17 cellular contexts compared by ENCODE assay signal in the genomic region with DNA sequence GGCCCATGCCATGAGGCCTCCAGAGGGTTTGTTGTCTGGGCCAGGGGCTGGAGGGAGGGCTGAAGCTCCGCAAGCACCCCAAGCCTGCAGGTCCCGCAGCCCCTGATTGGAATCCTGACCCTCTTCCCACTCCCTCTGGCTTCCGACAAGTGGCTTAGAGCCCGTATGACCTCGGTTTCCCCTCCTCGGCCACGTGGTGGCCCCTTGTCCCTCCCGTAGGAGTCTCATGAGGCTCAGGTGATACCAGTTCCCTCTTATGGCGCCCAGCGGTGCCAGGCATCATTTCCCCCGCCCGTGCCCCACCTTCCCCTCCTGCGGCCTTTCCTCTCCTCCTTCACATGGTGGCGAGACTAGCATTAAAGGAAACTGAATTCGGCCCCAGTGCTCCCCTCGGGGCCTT. TPM values are rescaled to one million over a fixed set of nuclear protein-coding genes. Genes with fewer than 3 reads are reported as not detected.
DNase-seq lines count a peak whose midpoint lies in the region; ATAC-seq, FAIRE-seq and TF ChIP-seq lines count a peak whose summit lies in the region.
"Had no signal": no experiment of that assay in that cellular context is flagged by ENCODE, and none has a peak within 500 bp of the region (broad histone marks: within the 10 kb centered on the region; RNA-seq: fewer than 3 reads in every experiment).

No MANE protein-coding gene starts in this region.

- H3K27me3 Mint-ChIP-seq in Caco-2 (ENCODE audit: insufficient read depth, unreplicated experiment) = no peaks in the 10 kb centered on the region
- H3K27me3 Mint-ChIP-seq: B cell; CD8-positive, alpha-beta memory T cell had no signal

- H3K27ac ChIP-seq in BLaER1 (peak overlapping the region; percentile 35), Karpas-422 (ENCODE audit: low read length) (peak overlapping the region; percentile 68), HepG2 (ENCODE audit: extremely low read length, insufficient read depth, low read length) (no peak overlapping the region)
- H3K27ac ChIP-seq: HL-60 had no signal

- TF ChIP-seq CTCF in HepG2 (CRISPR knock-in tag; IDR thresholded peaks at IDR 0.05) = no peak
- TF ChIP-seq CTCF in retinal pigment epithelial cell (conservative IDR thresholded peaks at IDR 0.05; ENCODE audit: low read depth, low read length) = no peak
- no peak for TF ChIP-seq CTCF in Caco-2 (IDR thresholded peaks at IDR 0.05; ENCODE audit: insufficient read depth in 1 of 2, low read depth in 1 of 2, low read length in 1 of 2, severe bottlenecking in 1 of 2, unreplicated experiment in 1 of 2)

- BruUV-seq in HepG2 (replicated peaks; lab: Mats Ljungman, UMichigan) (no TSS peak), Caco-2 (replicated peaks; lab: Mats Ljungman, UMichigan) (no TSS peak)

- no peak overlapping the region for H2AFZ ChIP-seq in Karpas-422 (ENCODE audit: low read length)
- H2AFZ ChIP-seq in HepG2 (ENCODE audit: low read length) = no peak overlapping the region

- POLR2A ChIA-PET in HepG2 (lab: Yijun Ruan, JAX) = interaction anchor here (0.9 kb wide), 1 partner anchor 16 kb away, joined by 3 read pairs; no protein-coding TSS in a partner anchor
- POLR2A ChIA-PET in Caco-2 (lab: Charles Lee) = no interaction called here

- peak overlapping the region; percentile 38 for H3K9ac ChIP-seq in BLaER1
- H3K9ac ChIP-seq in Karpas-422 (ENCODE audit: low read length) = no peak overlapping the region
- no peak overlapping the region for H3K9ac ChIP-seq in HepG2 (ENCODE audit: insufficient read depth, low read depth, low read length)

- H3K79me2 ChIP-seq in Karpas-422 (ENCODE audit: low read length) (peaks cover 68% of the 10 kb centered on the region), HepG2 (ENCODE audit: insufficient read depth, low read length) (peaks cover 25% of the 10 kb centered on the region)

- peaks cover 63% of the 10 kb centered on the region for H3K4me1 ChIP-seq in BLaER1
- peaks cover 68% of the 10 kb centered on the region for H3K4me1 ChIP-seq in Karpas-422 (ENCODE audit: low read length)
- peaks cover 52% of the 10 kb centered on the region for H3K4me1 ChIP-seq in HepG2 (ENCODE audit: insufficient read depth, low read length)
- H3K4me1 ChIP-seq in Caco-2 = no peaks in the 10 kb centered on the region

- H3K27me3 ChIP-seq in BLaER1 = no peaks in the 10 kb centered on the region
- H3K27me3 ChIP-seq in Karpas-422 (ENCODE audit: low read length) = no peaks in the 10 kb centered on the region
- H3K27me3 ChIP-seq in HepG2 (ENCODE audit: control insufficient read depth in 1 of 2, insufficient read depth in 2 of 2, low read length in 2 of 2) = no peaks in the 10 kb centered on the region
- no peaks in the 10 kb centered on the region for H3K27me3 ChIP-seq in Caco-2 (replicated peaks; ENCODE audit: control insufficient read depth, insufficient read depth, low read length)

- H3K9me2 ChIP-seq in Karpas-422 (replicated peaks; ENCODE audit: insufficient read depth, low read length) = no peaks in the 10 kb centered on the region

- TF ChIP-seq POLR2A in HepG2 (IDR thresholded peaks at IDR 0.05; ENCODE audit: insufficient read depth in 1 of 2, low read depth in 2 of 2, low read length in 2 of 2) = no peak

- H3K9me3 ChIP-seq in BLaER1 (no peaks in the 10 kb centered on the region), Karpas-422 (ENCODE audit: low read length) (no peaks in the 10 kb centered on the region), HepG2 (ENCODE audit: low read length) (no peaks in the 10 kb centered on the region), Caco-2 (no peaks in the 10 kb centered on the region)

- peaks cover 67% of the 10 kb centered on the region for H4K20me1 ChIP-seq in BLaER1
- peaks cover 22% of the 10 kb centered on the region; the same call in 1 of the 2 replicates for H4K20me1 ChIP-seq in Karpas-422 (ENCODE audit: insufficient read depth, low read depth, low read length)
- peaks cover 15% of the 10 kb centered on the region for H4K20me1 ChIP-seq in HepG2 (ENCODE audit: insufficient read depth, low read length)

- FAIRE-seq in HepG2 (lab: Jason Lieb, UNC) = no peak
- FAIRE-seq: A204.1, H54 had no signal

- H3K36me3 ChIP-seq in BLaER1 = peaks cover 95% of the 10 kb centered on the region
- H3K36me3 ChIP-seq in Karpas-422 (ENCODE audit: insufficient read depth, low read length) = peaks cover 58% of the 10 kb centered on the region
- H3K36me3 ChIP-seq in HepG2 (replicated peaks in 1 of 2; ENCODE audit: control insufficient read depth in 1 of 2, insufficient read depth in 2 of 2, low read length in 2 of 2) = peaks cover 17 to 45% of the 10 kb centered on the region in 2 experiments
- no peaks in the 10 kb centered on the region; the same call in 1 of the 2 replicates for H3K36me3 ChIP-seq in Caco-2 (ENCODE audit: control insufficient read depth, insufficient read depth, low read length)

- H3K4me3 Mint-ChIP-seq in Caco-2 (ENCODE audit: unreplicated experiment) = no peak overlapping the region
- H3K4me3 Mint-ChIP-seq: B cell; CD8-positive, alpha-beta memory T cell had no signal

- no peak for TF ChIP-seq RAD21 in HepG2 (CRISPR knock-in tag; IDR thresholded peaks at IDR 0.05)

- in situ Hi-C loops in HepG2 (cut with HindIII; ENCODE audit: extremely low pct_ligation_motif_present, low pct_unique_long_range_greater_than_20kb) = no loop called here

- TF ChIP-seq EP300 in HepG2 (IDR thresholded peaks at IDR 0.05; ENCODE audit: low read depth in 2 of 2, low read length in 2 of 2) (no peak), HepG2 (CRISPR knock-in tag; IDR thresholded peaks at IDR 0.05; ENCODE audit: borderline replicate concordance) (no peak)

- peak; percentile 10; the same call in 2 of the 3 replicates for ATAC-seq in HepG2
- ATAC-seq: HCT116 had no signal

- H3K27ac Mint-ChIP-seq in Caco-2 (ENCODE audit: unreplicated experiment) = no peak overlapping the region
- H3K27ac Mint-ChIP-seq: CD8-positive, alpha-beta memory T cell had no signal

- H3K4me3 ChIP-seq in BLaER1 (no peak overlapping the region), Karpas-422 (ENCODE audit: low read length) (no peak overlapping the region), HepG2 (replicated peaks in 1 of 3; ENCODE audit: insufficient read depth in 1 of 3, low read depth in 2 of 3, low read length in 3 of 3) (peak overlapping the region in 1 of 3 experiments; percentile 35; a peak in 1 of 6 replicates), retinal pigment epithelial cell (ENCODE audit: low read length) (no peak overlapping the region), Caco-2 (ENCODE audit: low read depth, low read length) (no peak overlapping the region)

- no peaks in the 10 kb centered on the region for H3K9me3 Mint-ChIP-seq in Caco-2 (ENCODE audit: unreplicated experiment)
- H3K9me3 Mint-ChIP-seq: CD8-positive, alpha-beta memory T cell had no signal

- H3K4me2 ChIP-seq in BLaER1 (no peak overlapping the region), Karpas-422 (ENCODE audit: low read depth, low read length, poor library complexity, severe bottlenecking) (no peak overlapping the region), HepG2 (ENCODE audit: low read depth, low read length) (peak overlapping the region; percentile 61; the same call in 1 of the 2 replicates)

- H3K36me3 Mint-ChIP-seq in Caco-2 (ENCODE audit: insufficient read depth, unreplicated experiment) = peaks cover 67% of the 10 kb centered on the region

- H3K4me1 Mint-ChIP-seq in Caco-2 (ENCODE audit: low read depth, unreplicated experiment) = no peaks in the 10 kb centered on the region

- CTCF ChIA-PET in HepG2 (lab: Yijun Ruan, JAX; ENCODE audit: low intra/inter-chr PET ratio, low total read pairs) = no interaction called here
- CTCF ChIA-PET in Caco-2 (lab: Charles Lee) = no interaction called here

- DNase-seq in Karpas-422 (no peak), HepG2 (ENCODE audit: low spot score) (no peak), retinal pigment epithelial cell (ENCODE audit: low read depth) (peak; percentile 81), NCI-H2107 (lab: John Stamatoyannopoulos, UW) (no peak), Caco-2 (no peak), T-helper 2 cell (no peak), NCI-H446 (lab: John Stamatoyannopoulos, UW) (no peak)
- DNase-seq: CD8-positive, alpha-beta memory T cell; DMS53; GF-D8; IMR-90 had no signal

- WGBS in HepG2 (ENCODE audit: low lambda C conversion rate) = 94% methylated on average over 15 of the region's 16 CpGs

- intact Hi-C loops in HepG2 (cut with micrococcal nuclease; ENCODE audit: unreplicated experiment) = no loop called here
- intact Hi-C loops in Caco-2 (cut with micrococcal nuclease; ENCODE audit: unreplicated experiment) = no loop called here

RNA-seq across cellular contexts. Expression of a gene that starts 6.1 kb away (rescaled TPM):
- 57.0 and 148 TPM in 2 replicates for total RNA-seq in Karpas-422 (2014; rRNA removed; shearing (Covaris generic); ENCODE audit: low replicate concordance)
- total RNA-seq in HepG2 (2016; rRNA removed; fragmentation: Illumina TruSeq; extraction: Trizol) (98.1 and 116 TPM in 2 replicates), Caco-2 (2022) (118 and 119 TPM in 2 replicates)
- 12.3 and 13.1 TPM in 2 replicates for total RNA-seq in HepG2 (2016; cell fraction: cytosol; rRNA removed; fragmentation: Illumina TruSeq; extraction: Trizol; ENCODE audit: low read depth)
- total RNA-seq in HepG2 (2016; cell fraction: insoluble cytoplasmic fraction; rRNA removed; fragmentation: Illumina TruSeq; extraction: Trizol) = 83.9 and 120 TPM in 2 replicates
- total RNA-seq in HepG2 (2016; cell fraction: membrane; rRNA removed; fragmentation: Illumina TruSeq; extraction: Trizol) = 35.7 and 37.5 TPM in 2 replicates
- total RNA-seq in HepG2 (2016; cell fraction: nucleus; rRNA removed; fragmentation: Illumina TruSeq; extraction: Trizol) = 71.2 and 83.7 TPM in 2 replicates
- 74.4 and 81.4 TPM in 2 replicates for polyA plus RNA-seq in HepG2 (2011; rRNA removed)
- polyA plus RNA-seq in HepG2 (2011; cell fraction: cytosol; rRNA removed) = 50.2 and 88.6 TPM in 2 replicates
- 183 and 242 TPM in 2 replicates for polyA plus RNA-seq in HepG2 (2011; cell fraction: nucleus; rRNA removed)
- polyA plus RNA-seq in HepG2 (2012) = 41.9 and 45.1 TPM in 2 replicates
- polyA plus RNA-seq in HepG2 (2016; cell fraction: cytosol; fragmentation: Illumina TruSeq; extraction: Trizol; ENCODE audit: low read depth) = 9.6 TPM in 2 replicates
- polyA plus RNA-seq in HepG2 (2016; cell fraction: insoluble cytoplasmic fraction; fragmentation: Illumina TruSeq; extraction: Trizol; ENCODE audit: low read depth) = 69.9 and 92.7 TPM in 2 replicates
- 20.1 and 20.4 TPM in 2 replicates for polyA plus RNA-seq in HepG2 (2016; cell fraction: membrane; fragmentation: Illumina TruSeq; extraction: Trizol; ENCODE audit: low read depth)
- 159 and 175 TPM in 2 replicates for polyA plus RNA-seq in HepG2 (2016; cell fraction: nucleus; fragmentation: Illumina TruSeq; extraction: Trizol; ENCODE audit: insufficient read depth, low read depth)
- 118 and 211 TPM in 2 replicates for polyA minus RNA-seq in HepG2 (2011; rRNA and poly(A)+ RNA removed; ENCODE audit: low replicate concordance)
- polyA minus RNA-seq in HepG2 (2011; cell fraction: cytosol; rRNA and poly(A)+ RNA removed) = 39.9 and 51.4 TPM in 2 replicates
- polyA minus RNA-seq in HepG2 (2011; cell fraction: nucleus; rRNA and poly(A)+ RNA removed) = 26.3 and 32.6 TPM in 2 replicates

RNA-seq across cellular contexts. Expression of a gene that starts 8.4 kb away (rescaled TPM):
- 31.2 and 55.8 TPM in 2 replicates for total RNA-seq in Karpas-422 (2014; rRNA removed; shearing (Covaris generic); ENCODE audit: low replicate concordance)
- total RNA-seq in HepG2 (2016; rRNA removed; fragmentation: Illumina TruSeq; extraction: Trizol) (47.4 and 47.5 TPM in 2 replicates), Caco-2 (2022) (90.1 TPM in 2 replicates)
- 15.4 and 15.7 TPM in 2 replicates for total RNA-seq in HepG2 (2016; cell fraction: cytosol; rRNA removed; fragmentation: Illumina TruSeq; extraction: Trizol; ENCODE audit: low read depth)
- 38.4 and 51.3 TPM in 2 replicates for total RNA-seq in HepG2 (2016; cell fraction: insoluble cytoplasmic fraction; rRNA removed; fragmentation: Illumina TruSeq; extraction: Trizol)
- total RNA-seq in HepG2 (2016; cell fraction: membrane; rRNA removed; fragmentation: Illumina TruSeq; extraction: Trizol) = 36.5 and 39.1 TPM in 2 replicates
- total RNA-seq in HepG2 (2016; cell fraction: nucleus; rRNA removed; fragmentation: Illumina TruSeq; extraction: Trizol) = 22.7 and 29.7 TPM in 2 replicates
- polyA plus RNA-seq in HepG2 (2011; rRNA removed) = 43.0 and 43.9 TPM in 2 replicates
- polyA plus RNA-seq in HepG2 (2011; cell fraction: cytosol; rRNA removed) = 36.5 and 53.7 TPM in 2 replicates
- 91.7 and 100.0 TPM in 2 replicates for polyA plus RNA-seq in HepG2 (2011; cell fraction: nucleus; rRNA removed)
- polyA plus RNA-seq in HepG2 (2012) = 31.5 and 46.4 TPM in 2 replicates
- 19.4 and 21.9 TPM in 2 replicates for polyA plus RNA-seq in HepG2 (2016; cell fraction: cytosol; fragmentation: Illumina TruSeq; extraction: Trizol; ENCODE audit: low read depth)
- 59.1 and 69.1 TPM in 2 replicates for polyA plus RNA-seq in HepG2 (2016; cell fraction: insoluble cytoplasmic fraction; fragmentation: Illumina TruSeq; extraction: Trizol; ENCODE audit: low read depth)
- 43.4 and 44.2 TPM in 2 replicates for polyA plus RNA-seq in HepG2 (2016; cell fraction: membrane; fragmentation: Illumina TruSeq; extraction: Trizol; ENCODE audit: low read depth)
- 75.8 and 78.8 TPM in 2 replicates for polyA plus RNA-seq in HepG2 (2016; cell fraction: nucleus; fragmentation: Illumina TruSeq; extraction: Trizol; ENCODE audit: insufficient read depth, low read depth)
- 33.4 and 37.8 TPM in 2 replicates for polyA minus RNA-seq in HepG2 (2011; rRNA and poly(A)+ RNA removed; ENCODE audit: low replicate concordance)
- 21.6 and 25.4 TPM in 2 replicates for polyA minus RNA-seq in HepG2 (2011; cell fraction: cytosol; rRNA and poly(A)+ RNA removed)
- 12.1 and 13.1 TPM in 2 replicates for polyA minus RNA-seq in HepG2 (2011; cell fraction: nucleus; rRNA and poly(A)+ RNA removed)

RNA-seq across cellular contexts. Expression of a gene that starts 28.2 kb away (rescaled TPM):
- 2.6 and 4.0 TPM in 2 replicates for total RNA-seq in Karpas-422 (2014; rRNA removed; shearing (Covaris generic); ENCODE audit: low replicate concordance)
- total RNA-seq in HepG2 (2016; rRNA removed; fragmentation: Illumina TruSeq; extraction: Trizol) (2.7 and 3.0 TPM in 2 replicates), Caco-2 (2022) (3.6 and 3.7 TPM in 2 replicates)
- 0.88 and 1.3 TPM in 2 replicates for total RNA-seq in HepG2 (2016; cell fraction: cytosol; rRNA removed; fragmentation: Illumina TruSeq; extraction: Trizol; ENCODE audit: low read depth)
- 2.8 and 2.9 TPM in 2 replicates for total RNA-seq in HepG2 (2016; cell fraction: insoluble cytoplasmic fraction; rRNA removed; fragmentation: Illumina TruSeq; extraction: Trizol)
- total RNA-seq in HepG2 (2016; cell fraction: membrane; rRNA removed; fragmentation: Illumina TruSeq; extraction: Trizol) = 2.2 and 2.7 TPM in 2 replicates
- total RNA-seq in HepG2 (2016; cell fraction: nucleus; rRNA removed; fragmentation: Illumina TruSeq; extraction: Trizol) = 2.4 and 2.6 TPM in 2 replicates
- polyA plus RNA-seq in HepG2 (2011; rRNA removed) = 2.2 and 2.4 TPM in 2 replicates
- polyA plus RNA-seq in HepG2 (2011; cell fraction: cytosol; rRNA removed) = 1.0 and 1.8 TPM in 2 replicates
- polyA plus RNA-seq in HepG2 (2011; cell fraction: nucleus; rRNA removed) = 2.7 and 4.3 TPM in 2 replicates
- polyA plus RNA-seq in HepG2 (2012) = 2.4 and 2.5 TPM in 2 replicates
- polyA plus RNA-seq in HepG2 (2016; cell fraction: cytosol; fragmentation: Illumina TruSeq; extraction: Trizol; ENCODE audit: low read depth) = 0.44 and 0.53 TPM in 2 replicates
- polyA plus RNA-seq in HepG2 (2016; cell fraction: insoluble cytoplasmic fraction; fragmentation: Illumina TruSeq; extraction: Trizol; ENCODE audit: low read depth) = 1.6 and 1.8 TPM in 2 replicates
- 1.1 and 1.3 TPM in 2 replicates for polyA plus RNA-seq in HepG2 (2016; cell fraction: membrane; fragmentation: Illumina TruSeq; extraction: Trizol; ENCODE audit: low read depth)
- polyA plus RNA-seq in HepG2 (2016; cell fraction: nucleus; fragmentation: Illumina TruSeq; extraction: Trizol; ENCODE audit: insufficient read depth, low read depth) = 4.4 and 5.6 TPM in 2 replicates
- 1.1 and 2.6 TPM in 2 replicates for polyA minus RNA-seq in HepG2 (2011; rRNA and poly(A)+ RNA removed; ENCODE audit: low replicate concordance)
- 1.5 and 1.6 TPM in 2 replicates for polyA minus RNA-seq in HepG2 (2011; cell fraction: cytosol; rRNA and poly(A)+ RNA removed)
- 1.8 and 2.6 TPM in 2 replicates for polyA minus RNA-seq in HepG2 (2011; cell fraction: nucleus; rRNA and poly(A)+ RNA removed)

RNA-seq across cellular contexts. Expression of a gene that starts 49.8 kb away (rescaled TPM):
- 1.4 TPM in 2 replicates for total RNA-seq in Karpas-422 (2014; rRNA removed; shearing (Covaris generic); ENCODE audit: low replicate concordance)
- total RNA-seq in HepG2 (2016; rRNA removed; fragmentation: Illumina TruSeq; extraction: Trizol) (8.0 and 12.4 TPM in 2 replicates), Caco-2 (2022) (4.7 and 6.2 TPM in 2 replicates)
- total RNA-seq in HepG2 (2016; cell fraction: cytosol; rRNA removed; fragmentation: Illumina TruSeq; extraction: Trizol; ENCODE audit: low read depth) = 1.8 and 2.9 TPM in 2 replicates
- 6.5 and 12.2 TPM in 2 replicates for total RNA-seq in HepG2 (2016; cell fraction: insoluble cytoplasmic fraction; rRNA removed; fragmentation: Illumina TruSeq; extraction: Trizol)
- 4.5 and 6.1 TPM in 2 replicates for total RNA-seq in HepG2 (2016; cell fraction: membrane; rRNA removed; fragmentation: Illumina TruSeq; extraction: Trizol)
- 4.7 and 5.1 TPM in 2 replicates for total RNA-seq in HepG2 (2016; cell fraction: nucleus; rRNA removed; fragmentation: Illumina TruSeq; extraction: Trizol)
- 5.0 and 5.3 TPM in 2 replicates for polyA plus RNA-seq in HepG2 (2011; rRNA removed)
- 2.4 and 3.9 TPM in 2 replicates for polyA plus RNA-seq in HepG2 (2011; cell fraction: cytosol; rRNA removed)
- polyA plus RNA-seq in HepG2 (2011; cell fraction: nucleus; rRNA removed) = 2.1 and 4.1 TPM in 2 replicates
- polyA plus RNA-seq in HepG2 (2012) = 5.6 and 6.0 TPM in 2 replicates
- 0.28 and 0.34 TPM in 2 replicates for polyA plus RNA-seq in HepG2 (2016; cell fraction: cytosol; fragmentation: Illumina TruSeq; extraction: Trizol; ENCODE audit: low read depth)
- 5.3 and 5.9 TPM in 2 replicates for polyA plus RNA-seq in HepG2 (2016; cell fraction: insoluble cytoplasmic fraction; fragmentation: Illumina TruSeq; extraction: Trizol; ENCODE audit: low read depth)
- polyA plus RNA-seq in HepG2 (2016; cell fraction: membrane; fragmentation: Illumina TruSeq; extraction: Trizol; ENCODE audit: low read depth) = 0.68 and 1.1 TPM in 2 replicates
- 4.9 and 5.6 TPM in 2 replicates for polyA plus RNA-seq in HepG2 (2016; cell fraction: nucleus; fragmentation: Illumina TruSeq; extraction: Trizol; ENCODE audit: insufficient read depth, low read depth)
- polyA minus RNA-seq in HepG2 (2011; rRNA and poly(A)+ RNA removed; ENCODE audit: low replicate concordance) = 1.3 and 4.9 TPM in 2 replicates
- 6.2 and 10.6 TPM in 2 replicates for polyA minus RNA-seq in HepG2 (2011; cell fraction: cytosol; rRNA and poly(A)+ RNA removed)
- 7.2 and 13.2 TPM in 2 replicates for polyA minus RNA-seq in HepG2 (2011; cell fraction: nucleus; rRNA and poly(A)+ RNA removed)

RNA-seq across cellular contexts. Expression of a gene that starts 51.6 kb away (rescaled TPM):
- 28.6 and 55.3 TPM in 2 replicates for total RNA-seq in Karpas-422 (2014; rRNA removed; shearing (Covaris generic); ENCODE audit: low replicate concordance)
- 25.0 and 41.6 TPM in 2 replicates for total RNA-seq in HepG2 (2016; rRNA removed; fragmentation: Illumina TruSeq; extraction: Trizol)
- 28.6 and 43.2 TPM in 2 replicates for total RNA-seq in HepG2 (2016; cell fraction: cytosol; rRNA removed; fragmentation: Illumina TruSeq; extraction: Trizol; ENCODE audit: low read depth)
- total RNA-seq in HepG2 (2016; cell fraction: insoluble cytoplasmic fraction; rRNA removed; fragmentation: Illumina TruSeq; extraction: Trizol) = 19.6 and 44.5 TPM in 2 replicates
- 45.1 and 60.0 TPM in 2 replicates for total RNA-seq in HepG2 (2016; cell fraction: membrane; rRNA removed; fragmentation: Illumina TruSeq; extraction: Trizol)
- total RNA-seq in HepG2 (2016; cell fraction: nucleus; rRNA removed; fragmentation: Illumina TruSeq; extraction: Trizol) = 30.3 and 32.7 TPM in 2 replicates
- 33.6 and 34.2 TPM in 2 replicates for polyA plus RNA-seq in HepG2 (2011; rRNA removed)
- polyA plus RNA-seq in HepG2 (2011; cell fraction: cytosol; rRNA removed) = 39.9 and 48.2 TPM in 2 replicates
- 22.1 and 24.0 TPM in 2 replicates for polyA plus RNA-seq in HepG2 (2011; cell fraction: nucleus; rRNA removed)
- 18.4 and 30.9 TPM in 2 replicates for polyA plus RNA-seq in HepG2 (2012)
- polyA plus RNA-seq in HepG2 (2016; cell fraction: cytosol; fragmentation: Illumina TruSeq; extraction: Trizol; ENCODE audit: low read depth) = 41.4 and 52.9 TPM in 2 replicates
- polyA plus RNA-seq in HepG2 (2016; cell fraction: insoluble cytoplasmic fraction; fragmentation: Illumina TruSeq; extraction: Trizol; ENCODE audit: low read depth) = 27.9 and 37.1 TPM in 2 replicates
- polyA plus RNA-seq in HepG2 (2016; cell fraction: membrane; fragmentation: Illumina TruSeq; extraction: Trizol; ENCODE audit: low read depth) = 50.5 and 57.8 TPM in 2 replicates
- polyA plus RNA-seq in HepG2 (2016; cell fraction: nucleus; fragmentation: Illumina TruSeq; extraction: Trizol; ENCODE audit: insufficient read depth, low read depth) = 65.1 and 70.7 TPM in 2 replicates
- 38.4 and 71.1 TPM in 2 replicates for polyA minus RNA-seq in HepG2 (2011; rRNA and poly(A)+ RNA removed; ENCODE audit: low replicate concordance)
- 13.8 and 15.1 TPM in 2 replicates for polyA minus RNA-seq in HepG2 (2011; cell fraction: cytosol; rRNA and poly(A)+ RNA removed)
- polyA minus RNA-seq in HepG2 (2011; cell fraction: nucleus; rRNA and poly(A)+ RNA removed) = 8.5 and 9.3 TPM in 2 replicates
- 33.2 and 35.0 TPM in 2 replicates for total RNA-seq in Caco-2 (2022)
